In the genomic region with DNA sequence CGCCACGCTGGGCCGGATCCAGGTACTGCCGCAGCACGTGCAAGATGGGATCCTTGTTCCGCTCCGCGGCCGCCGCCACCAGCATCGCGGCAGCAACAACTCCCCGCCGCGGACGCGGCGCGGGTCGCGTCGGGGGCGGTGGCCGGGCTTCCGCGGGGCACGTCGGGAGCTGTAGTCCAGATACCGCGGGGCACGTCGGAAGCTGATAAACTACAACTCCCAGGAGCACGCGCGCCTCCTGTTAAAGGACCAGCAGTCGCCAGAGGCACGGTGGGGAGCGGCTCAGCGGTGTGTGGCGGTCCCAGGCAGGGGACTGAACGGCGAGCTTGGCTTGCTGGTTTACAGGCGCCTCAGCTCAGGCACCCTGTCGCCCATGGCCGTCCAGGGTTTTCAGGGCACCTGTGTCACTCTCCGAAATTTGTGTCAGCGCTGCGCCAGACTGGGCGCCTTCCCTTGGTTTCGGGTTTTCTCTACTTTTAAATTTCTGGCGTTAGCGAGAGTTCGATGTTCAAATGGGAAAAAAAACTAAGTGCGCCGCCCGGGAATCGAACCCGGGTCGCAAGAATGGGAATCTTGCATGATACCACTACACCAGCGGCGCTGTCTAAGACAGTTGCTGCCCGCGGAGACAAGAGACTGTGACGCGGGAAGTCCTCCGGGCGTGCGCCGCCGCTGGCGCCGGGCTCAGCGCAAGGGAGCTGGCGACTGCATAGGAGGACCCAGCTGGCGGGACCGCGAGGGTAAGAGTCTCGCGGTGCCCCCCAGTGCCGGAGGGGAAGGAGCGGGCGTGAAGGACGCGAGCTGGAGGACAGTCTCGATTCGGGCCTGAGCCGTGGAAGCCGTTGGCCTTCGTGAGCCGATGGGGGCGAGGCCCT, we compare ENCODE assay signal across 8 cellular contexts. TPM values are rescaled to one million over a fixed set of nuclear protein-coding genes. Genes with fewer than 3 reads are reported as not detected.
DNase-seq lines count a peak whose midpoint lies in the region; ATAC-seq, FAIRE-seq and TF ChIP-seq lines count a peak whose summit lies in the region.

A gene (minus strand): TSS at position 100 of the 875 bp plus-strand sequence. CDS start 15 bp downstream, at position 85.

- TF ChIP-seq CTCF in GM12872 (IDR thresholded peaks at IDR 0.05; ENCODE audit: insufficient read depth, low read depth, low read length), result 0 out of 3 replicates have a peak, but pooled peaks have one; percentile 10
- no peak for TF ChIP-seq CTCF in SU-DHL-6 (IDR thresholded peaks at IDR 0.05; ENCODE audit: insufficient read depth, low read length, poor library complexity, severe bottlenecking)
- no peak for TF ChIP-seq CTCF in pancreas (IDR thresholded peaks at IDR 0.05)
- no peak for TF ChIP-seq CTCF in thyroid gland (IDR thresholded peaks at IDR 0.05)

- TF ChIP-seq POLR2A in thyroid gland (IDR thresholded peaks at IDR 0.05), result peak in 1 of 2 donors; percentile 59

- H3K27ac ChIP-seq in SU-DHL-6 (ENCODE audit: low read depth, low read length), result peak within 1 kb of the TSS; percentile 72
- H3K27ac ChIP-seq in pancreas, result peak within 1 kb of the TSS; percentile 83 to 97 (median 88)
- H3K27ac ChIP-seq in thyroid gland, result peak within 1 kb of the TSS; percentile 88 to 97 (median 96)

- H3K4me3 Mint-ChIP-seq in activated naive CD8-positive, alpha-beta T cell treated with anti-CD3 and anti-CD28 coated beads, Interleukin-2, amount 10 ng/mL, durations not matched to agents 7 days and 5 days, result peak within 1 kb of the TSS; percentile 94

- H3K4me1 Mint-ChIP-seq in activated naive CD8-positive, alpha-beta T cell treated with anti-CD3 and anti-CD28 coated beads, Interleukin-2, amount 10 ng/mL, durations not matched to agents 7 days and 5 days, result peaks cover 6% of the 10 kb centered on the region

- H3K9me3 Mint-ChIP-seq in activated naive CD8-positive, alpha-beta T cell treated with anti-CD3 and anti-CD28 coated beads, Interleukin-2, amount 10 ng/mL, durations not matched to agents 7 days and 5 days, result no peaks in the 10 kb centered on the region

- peak within 1 kb of the TSS; percentile 87 for H3K9ac ChIP-seq in SU-DHL-6 (ENCODE audit: low read length)

- peaks cover 17% of the 10 kb centered on the region for H3F3A ChIP-seq in SU-DHL-6 (ENCODE audit: insufficient read depth)

- no peaks in the 10 kb centered on the region for H3K27me3 Mint-ChIP-seq in activated naive CD8-positive, alpha-beta T cell treated with anti-CD3 and anti-CD28 coated beads, Interleukin-2, amount 10 ng/mL, durations not matched to agents 7 days and 5 days

- no peaks in the 10 kb centered on the region for H3K9me3 ChIP-seq in SU-DHL-6 (ENCODE audit: insufficient read depth, low read length)
- H3K9me3 ChIP-seq in pancreas, result no peaks in the 10 kb centered on the region
- no peaks in the 10 kb centered on the region for H3K9me3 ChIP-seq in thyroid gland

- H3K4me3 ChIP-seq in SU-DHL-6 (ENCODE audit: insufficient read depth, low read length, poor library complexity, severe bottlenecking) (peak within 1 kb of the TSS; percentile 59), pancreas (peak within 1 kb of the TSS; percentile 72 to 84 (median 80)), thyroid gland (replicated peaks in 1 of 3) (peak within 1 kb of the TSS; percentile 27 to 96 (median 73))

- peaks cover 8 to 11% (median 10%) of the 10 kb centered on the region in 3 donors for H3K4me1 ChIP-seq in pancreas
- H3K4me1 ChIP-seq in thyroid gland, result peaks cover 16 to 27% of the 10 kb centered on the region in 2 donors

- H4K20me1 ChIP-seq in SU-DHL-6 (ENCODE audit: low read depth, low read length), result no peaks in the 10 kb centered on the region

- H3K27me3 ChIP-seq in SU-DHL-6 (ENCODE audit: low read length) (no peaks in the 10 kb centered on the region), pancreas (no peaks in the 10 kb centered on the region), thyroid gland (no peaks in the 10 kb centered on the region)

- ATAC-seq in HG02759 (IDR thresholded peaks at IDR 0.05; ENCODE audit: unreplicated experiment) (peak; percentile 74), Right ventricle myocardium inferior (peak; percentile 91), pancreas (peak; percentile 83 to 92 (median 87))
- peak; percentile 76 for ATAC-seq in activated naive CD8-positive, alpha-beta T cell treated with anti-CD3 and anti-CD28 coated beads, Interleukin-2, amount 10 ng/mL, durations not matched to agents 7 days and 5 days (ENCODE audit: low read depth)

- no peaks in the 10 kb centered on the region for H3K36me3 Mint-ChIP-seq in activated naive CD8-positive, alpha-beta T cell treated with anti-CD3 and anti-CD28 coated beads, Interleukin-2, amount 10 ng/mL, durations not matched to agents 7 days and 5 days

- no peaks in the 10 kb centered on the region; the same call in 1 of the 2 replicates for H3K79me2 ChIP-seq in SU-DHL-6 (ENCODE audit: insufficient read depth, low read length)

- H3K4me2 ChIP-seq in SU-DHL-6 (ENCODE audit: low read depth, low read length, poor library complexity, severe bottlenecking), result peak within 1 kb of the TSS; percentile 76

- FAIRE-seq in pancreas (lab: Jason Lieb, UNC), result no peak

- POLR2A ChIA-PET in activated naive CD8-positive, alpha-beta T cell treated with anti-CD3 and anti-CD28 coated beads, Interleukin-2, amount 10 ng/mL, durations not matched to agents 7 days and 5 days (lab: Charles Lee), result interaction anchor here (0.6 to 2.5 kb wide), 15 partner anchors 12 to 587 kb away, joined by 3 to 13 read pairs (median 5); a partner anchor contains a TSS

- peak within 1 kb of the TSS; percentile 82 for H2AFZ ChIP-seq in SU-DHL-6 (ENCODE audit: low read depth, low read length, severe bottlenecking)

- H3K9me2 ChIP-seq in SU-DHL-6 (replicated peaks; ENCODE audit: insufficient read depth, low read length), result no peaks in the 10 kb centered on the region

- peak; percentile 92 to 98 (median 96) for DNase-seq in NCI-H1417 (lab: John Stamatoyannopoulos, UW)
- peak; percentile 96 for DNase-seq in activated naive CD8-positive, alpha-beta T cell treated with anti-CD3 and anti-CD28 coated beads, Interleukin-2, amount 10 ng/mL, durations not matched to agents 7 days and 5 days
- DNase-seq in Right ventricle myocardium inferior (ENCODE audit: missing footprints), result peak; percentile 99
- DNase-seq in pancreas, result peak; percentile 93 to 98 (median 95)
- peak; percentile 95 to 96 for DNase-seq in thyroid gland

- no peaks in the 10 kb centered on the region for H3K36me3 ChIP-seq in SU-DHL-6 (ENCODE audit: low read length)
- H3K36me3 ChIP-seq in pancreas, result peaks cover 0 to 8% (median 0%) of the 10 kb centered on the region in 3 donors
- H3K36me3 ChIP-seq in thyroid gland, result peaks cover 0 to 8% of the 10 kb centered on the region in 2 donors

- 0 to 1% methylated on average over 81 to 91 of the region's 91 CpGs for WGBS in pancreas, 2 donors
- 0% methylated on average over 37 to 41 of the region's 91 CpGs for WGBS in thyroid gland, 2 donors

- peak within 1 kb of the TSS; percentile 94 for H3K27ac Mint-ChIP-seq in activated naive CD8-positive, alpha-beta T cell treated with anti-CD3 and anti-CD28 coated beads, Interleukin-2, amount 10 ng/mL, durations not matched to agents 7 days and 5 days

- intact Hi-C loops in Right ventricle myocardium inferior (cut with DNase I), result loop anchor here (2.0 kb wide), 1 partner anchor 48 kb away; no protein-coding TSS in a partner anchor
- intact Hi-C loops in pancreas (cut with DNase I), result no loop called here
- intact Hi-C loops in thyroid gland (cut with DNase I), result no loop called here

RNA-seq across cellular contexts. Expression of the gene that starts here (rescaled TPM):
- total RNA-seq in activated naive CD8-positive, alpha-beta T cell treated with anti-CD3 and anti-CD28 coated beads, Interleukin-2, amount 10 ng/mL, durations not matched to agents 7 days and 5 days, result 10 to 100 TPM; 75.7 to 81.2 TPM
- total RNA-seq in Right ventricle myocardium inferior, result 53.5 TPM
- total RNA-seq in pancreas, result 10 to 100 TPM; 18.8 to 32.3 (median 24.4) TPM
- polyA plus RNA-seq in pancreas, result 100 to 1,000 TPM in 1 of 2 donors, 10 to 100 TPM in 1; 87.6 to 130 TPM
- total RNA-seq in thyroid gland, result 100 to 1,000 TPM in 2 of 4 donors, 10 to 100 TPM in 2; 54.2 to 180 (median 115) TPM

Comparison
In these comparisons a context has a peak if more than half of its experiments do, and no peak if none do; other contexts are left out.
1. Peak in every context shown above with its lines: DNase-seq, ATAC-seq, H3K4me3 ChIP-seq and H3K27ac ChIP-seq.